Comparison of ENCODE assay signal across 9 cellular contexts in genomic region chr9:4548796-4549725, GRCh38. TPM values are rescaled to one million over a fixed set of nuclear protein-coding genes. Genes with fewer than 3 reads are reported as not detected.
DNase-seq lines count a peak whose midpoint lies in the region; ATAC-seq and TF ChIP-seq lines count a peak whose summit lies in the region.
"Had no signal": no experiment of that assay in that cellular context is flagged by ENCODE, and none has a peak within 500 bp of the region (broad histone marks: within the 10 kb centered on the region; RNA-seq: fewer than 3 reads in every experiment).

No MANE protein-coding gene starts in this region.

- H3K4me3 Mint-ChIP-seq in nephron progenitor cell = no peak overlapping the region

- H3K4me1 ChIP-seq in DND-41 (ENCODE audit: insufficient read depth, low read length) (peaks cover 9% of the 10 kb centered on the region; the same call in 1 of the 2 replicates), aorta (ENCODE audit: control insufficient read depth in 1 of 2, insufficient read depth in 2 of 2, low read length in 2 of 2) (no peaks in the 10 kb centered on the region)

- no peak overlapping the region for H3K27ac Mint-ChIP-seq in nephron progenitor cell

- H3K9ac ChIP-seq in DND-41 (ENCODE audit: low read depth, low read length) = no peak overlapping the region

- ATAC-seq in DND-41 (ENCODE audit: insufficient read depth, low read depth) (no peak; the same call in 2 of the 3 replicates), HG03432 (IDR thresholded peaks at IDR 0.05; ENCODE audit: unreplicated experiment) (peak; percentile 57), aorta (ENCODE audit: low FRiP score) (no peak)

- H3K4me3 ChIP-seq in DND-41 (ENCODE audit: low read depth in 1 of 2, low read length in 2 of 2) (no peak overlapping the region), aorta (ENCODE audit: low read length in 2 of 2) (no peak overlapping the region)

- H2AFZ ChIP-seq in DND-41 (ENCODE audit: low read depth, low read length) = no peak overlapping the region

- no peaks in the 10 kb centered on the region for H3K9me3 Mint-ChIP-seq in nephron progenitor cell

- no peak overlapping the region for H3K27ac ChIP-seq in DND-41 (ENCODE audit: low read length)
- H3K27ac ChIP-seq in aorta (ENCODE audit: low read depth in 1 of 2, low read length in 2 of 2) = no peak overlapping the region

- H3K27me3 ChIP-seq in DND-41 (ENCODE audit: insufficient read depth, low read length, poor library complexity) (no peaks in the 10 kb centered on the region), aorta (ENCODE audit: control insufficient read depth in 1 of 2, insufficient read depth in 2 of 2, low read length in 1 of 2) (no peaks in the 10 kb centered on the region)

- DNase-seq in DND-41 (peak; percentile 7), ecto neural progenitor cell (ENCODE audit: low spot score) (peak; percentile 73), nephron progenitor cell (peak; percentile 42), aorta (no peak), superior temporal gyrus (ENCODE audit: extremely low spot score) (no peak), head of caudate nucleus (no peak), GOT3 (lab: John Stamatoyannopoulos, UW) (no peak)
- DNase-seq: MV-4-11 had no signal

- no peak overlapping the region for H3K4me2 ChIP-seq in DND-41 (ENCODE audit: insufficient read depth, low read length)

- no peaks in the 10 kb centered on the region for H3K27me3 Mint-ChIP-seq in nephron progenitor cell (ENCODE audit: low read depth, poor library complexity)

- H3K36me3 Mint-ChIP-seq in nephron progenitor cell (ENCODE audit: low read depth) = no peaks in the 10 kb centered on the region

- H3K79me2 ChIP-seq in DND-41 (ENCODE audit: insufficient read depth, low read length) = no peaks in the 10 kb centered on the region

- H3K36me3 ChIP-seq in DND-41 (ENCODE audit: insufficient read depth, low read length) = no peaks in the 10 kb centered on the region
- H3K36me3 ChIP-seq in aorta (ENCODE audit: control insufficient read depth in 1 of 2, insufficient read depth in 2 of 2, low read length in 1 of 2) = no peaks in the 10 kb centered on the region

- TF ChIP-seq CTCF in DND-41 (IDR thresholded peaks at IDR 0.05; ENCODE audit: borderline replicate concordance, extremely low read depth, low read length, poor library complexity, severe bottlenecking) = peak; percentile 36
- peak; percentile 38 for TF ChIP-seq CTCF in nephron progenitor cell (IDR thresholded peaks at IDR 0.05)

- 79 to 82% methylated on average over 11 of the region's 11 CpGs for WGBS in aorta, 2 donors

- H3K4me1 Mint-ChIP-seq in nephron progenitor cell = no peaks in the 10 kb centered on the region

- H3K9me3 ChIP-seq in DND-41 (ENCODE audit: insufficient read depth, low read length, severe bottlenecking) (no peaks in the 10 kb centered on the region), aorta (ENCODE audit: control insufficient read depth, low read length) (no peaks in the 10 kb centered on the region)

- intact Hi-C loops in aorta (cut with DNase I) = loop anchor here in 1 of 2 donors (10.0 kb wide), 1 partner anchor 54 kb away; the partner anchor contains the start of gene SLC1A1
- intact Hi-C loops in head of caudate nucleus (cut with DNase I) = no loop called here

- no peaks in the 10 kb centered on the region for H4K20me1 ChIP-seq in DND-41 (ENCODE audit: insufficient read depth, low read length)

RNA-seq across cellular contexts. Expression of gene SLC1A1, which starts 58.8 kb away (rescaled TPM):
- 1 to 10 TPM; 3.0 to 3.2 TPM for total RNA-seq in aorta
- 1 to 10 TPM; 3.1 to 5.6 TPM for polyA plus RNA-seq in aorta

Comparison
In these comparisons a context has a peak if more than half of its experiments do, and no peak if none do; other contexts are left out.
1. DNase-seq: peak in DND-41 (single experiment), ecto neural progenitor cell (single experiment) and nephron progenitor cell (single experiment); none in aorta (0 of 2), superior temporal gyrus (single experiment), head of caudate nucleus (0 of 42) and GOT3 (single experiment).